1 cellular context compared by ENCODE assay signal in the genomic region with DNA sequence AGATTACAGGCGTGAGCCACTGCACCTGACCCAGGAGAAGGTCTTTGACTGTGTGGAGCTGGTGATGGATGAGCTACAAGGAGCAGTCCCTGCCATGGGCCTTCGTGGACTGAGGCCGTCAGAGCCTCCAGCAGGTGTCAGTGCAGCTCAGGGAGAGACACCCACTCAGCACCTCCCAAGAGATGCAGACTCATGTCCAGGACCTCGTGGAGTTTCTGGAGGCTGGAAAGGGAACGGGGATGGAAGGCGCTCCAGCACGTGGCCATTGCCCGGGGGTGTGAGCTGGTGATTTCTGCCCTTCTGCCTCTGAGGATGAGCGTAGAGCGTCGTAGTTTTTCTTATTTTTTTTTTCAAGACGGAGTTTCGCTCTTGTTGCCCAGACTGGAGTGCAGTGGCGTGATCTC.
TF ChIP-seq lines count a peak whose summit lies in the region.

No MANE protein-coding gene starts in this region.

TF ChIP-seq in K562, 482 proteins besides CTCF, POLR2A, EP300 and RAD21 (continued from another document and continues in another):
- TF ChIP-seq, protein P1, sequence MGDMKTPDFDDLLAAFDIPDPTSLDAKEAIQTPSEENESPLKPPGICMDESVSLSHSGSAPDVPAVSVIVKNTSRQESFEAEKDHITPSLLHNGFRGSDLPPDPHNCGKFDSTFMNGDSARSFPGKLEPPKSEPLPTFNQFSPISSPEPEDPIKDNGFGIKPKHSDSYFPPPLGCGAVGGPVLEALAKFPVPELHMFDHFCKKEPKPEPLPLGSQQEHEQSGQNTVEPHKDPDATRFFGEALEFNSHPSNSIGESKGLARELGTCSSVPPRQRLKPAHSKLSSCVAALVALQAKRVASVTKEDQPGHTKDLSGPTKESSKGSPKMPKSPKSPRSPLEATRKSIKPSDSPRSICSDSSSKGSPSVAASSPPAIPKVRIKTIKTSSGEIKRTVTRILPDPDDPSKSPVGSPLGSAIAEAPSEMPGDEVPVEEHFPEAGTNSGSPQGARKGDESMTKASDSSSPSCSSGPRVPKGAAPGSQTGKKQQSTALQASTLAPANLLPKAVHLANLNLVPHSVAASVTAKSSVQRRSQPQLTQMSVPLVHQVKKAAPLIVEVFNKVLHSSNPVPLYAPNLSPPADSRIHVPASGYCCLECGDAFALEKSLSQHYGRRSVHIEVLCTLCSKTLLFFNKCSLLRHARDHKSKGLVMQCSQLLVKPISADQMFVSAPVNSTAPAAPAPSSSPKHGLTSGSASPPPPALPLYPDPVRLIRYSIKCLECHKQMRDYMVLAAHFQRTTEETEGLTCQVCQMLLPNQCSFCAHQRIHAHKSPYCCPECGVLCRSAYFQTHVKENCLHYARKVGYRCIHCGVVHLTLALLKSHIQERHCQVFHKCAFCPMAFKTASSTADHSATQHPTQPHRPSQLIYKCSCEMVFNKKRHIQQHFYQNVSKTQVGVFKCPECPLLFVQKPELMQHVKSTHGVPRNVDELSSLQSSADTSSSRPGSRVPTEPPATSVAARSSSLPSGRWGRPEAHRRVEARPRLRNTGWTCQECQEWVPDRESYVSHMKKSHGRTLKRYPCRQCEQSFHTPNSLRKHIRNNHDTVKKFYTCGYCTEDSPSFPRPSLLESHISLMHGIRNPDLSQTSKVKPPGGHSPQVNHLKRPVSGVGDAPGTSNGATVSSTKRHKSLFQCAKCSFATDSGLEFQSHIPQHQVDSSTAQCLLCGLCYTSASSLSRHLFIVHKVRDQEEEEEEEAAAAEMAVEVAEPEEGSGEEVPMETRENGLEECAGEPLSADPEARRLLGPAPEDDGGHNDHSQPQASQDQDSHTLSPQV (IDR thresholded peaks at IDR 0.05), result peak; percentile 51; the same call in 1 of the 2 replicates
- TF ChIP-seq, protein P2, sequence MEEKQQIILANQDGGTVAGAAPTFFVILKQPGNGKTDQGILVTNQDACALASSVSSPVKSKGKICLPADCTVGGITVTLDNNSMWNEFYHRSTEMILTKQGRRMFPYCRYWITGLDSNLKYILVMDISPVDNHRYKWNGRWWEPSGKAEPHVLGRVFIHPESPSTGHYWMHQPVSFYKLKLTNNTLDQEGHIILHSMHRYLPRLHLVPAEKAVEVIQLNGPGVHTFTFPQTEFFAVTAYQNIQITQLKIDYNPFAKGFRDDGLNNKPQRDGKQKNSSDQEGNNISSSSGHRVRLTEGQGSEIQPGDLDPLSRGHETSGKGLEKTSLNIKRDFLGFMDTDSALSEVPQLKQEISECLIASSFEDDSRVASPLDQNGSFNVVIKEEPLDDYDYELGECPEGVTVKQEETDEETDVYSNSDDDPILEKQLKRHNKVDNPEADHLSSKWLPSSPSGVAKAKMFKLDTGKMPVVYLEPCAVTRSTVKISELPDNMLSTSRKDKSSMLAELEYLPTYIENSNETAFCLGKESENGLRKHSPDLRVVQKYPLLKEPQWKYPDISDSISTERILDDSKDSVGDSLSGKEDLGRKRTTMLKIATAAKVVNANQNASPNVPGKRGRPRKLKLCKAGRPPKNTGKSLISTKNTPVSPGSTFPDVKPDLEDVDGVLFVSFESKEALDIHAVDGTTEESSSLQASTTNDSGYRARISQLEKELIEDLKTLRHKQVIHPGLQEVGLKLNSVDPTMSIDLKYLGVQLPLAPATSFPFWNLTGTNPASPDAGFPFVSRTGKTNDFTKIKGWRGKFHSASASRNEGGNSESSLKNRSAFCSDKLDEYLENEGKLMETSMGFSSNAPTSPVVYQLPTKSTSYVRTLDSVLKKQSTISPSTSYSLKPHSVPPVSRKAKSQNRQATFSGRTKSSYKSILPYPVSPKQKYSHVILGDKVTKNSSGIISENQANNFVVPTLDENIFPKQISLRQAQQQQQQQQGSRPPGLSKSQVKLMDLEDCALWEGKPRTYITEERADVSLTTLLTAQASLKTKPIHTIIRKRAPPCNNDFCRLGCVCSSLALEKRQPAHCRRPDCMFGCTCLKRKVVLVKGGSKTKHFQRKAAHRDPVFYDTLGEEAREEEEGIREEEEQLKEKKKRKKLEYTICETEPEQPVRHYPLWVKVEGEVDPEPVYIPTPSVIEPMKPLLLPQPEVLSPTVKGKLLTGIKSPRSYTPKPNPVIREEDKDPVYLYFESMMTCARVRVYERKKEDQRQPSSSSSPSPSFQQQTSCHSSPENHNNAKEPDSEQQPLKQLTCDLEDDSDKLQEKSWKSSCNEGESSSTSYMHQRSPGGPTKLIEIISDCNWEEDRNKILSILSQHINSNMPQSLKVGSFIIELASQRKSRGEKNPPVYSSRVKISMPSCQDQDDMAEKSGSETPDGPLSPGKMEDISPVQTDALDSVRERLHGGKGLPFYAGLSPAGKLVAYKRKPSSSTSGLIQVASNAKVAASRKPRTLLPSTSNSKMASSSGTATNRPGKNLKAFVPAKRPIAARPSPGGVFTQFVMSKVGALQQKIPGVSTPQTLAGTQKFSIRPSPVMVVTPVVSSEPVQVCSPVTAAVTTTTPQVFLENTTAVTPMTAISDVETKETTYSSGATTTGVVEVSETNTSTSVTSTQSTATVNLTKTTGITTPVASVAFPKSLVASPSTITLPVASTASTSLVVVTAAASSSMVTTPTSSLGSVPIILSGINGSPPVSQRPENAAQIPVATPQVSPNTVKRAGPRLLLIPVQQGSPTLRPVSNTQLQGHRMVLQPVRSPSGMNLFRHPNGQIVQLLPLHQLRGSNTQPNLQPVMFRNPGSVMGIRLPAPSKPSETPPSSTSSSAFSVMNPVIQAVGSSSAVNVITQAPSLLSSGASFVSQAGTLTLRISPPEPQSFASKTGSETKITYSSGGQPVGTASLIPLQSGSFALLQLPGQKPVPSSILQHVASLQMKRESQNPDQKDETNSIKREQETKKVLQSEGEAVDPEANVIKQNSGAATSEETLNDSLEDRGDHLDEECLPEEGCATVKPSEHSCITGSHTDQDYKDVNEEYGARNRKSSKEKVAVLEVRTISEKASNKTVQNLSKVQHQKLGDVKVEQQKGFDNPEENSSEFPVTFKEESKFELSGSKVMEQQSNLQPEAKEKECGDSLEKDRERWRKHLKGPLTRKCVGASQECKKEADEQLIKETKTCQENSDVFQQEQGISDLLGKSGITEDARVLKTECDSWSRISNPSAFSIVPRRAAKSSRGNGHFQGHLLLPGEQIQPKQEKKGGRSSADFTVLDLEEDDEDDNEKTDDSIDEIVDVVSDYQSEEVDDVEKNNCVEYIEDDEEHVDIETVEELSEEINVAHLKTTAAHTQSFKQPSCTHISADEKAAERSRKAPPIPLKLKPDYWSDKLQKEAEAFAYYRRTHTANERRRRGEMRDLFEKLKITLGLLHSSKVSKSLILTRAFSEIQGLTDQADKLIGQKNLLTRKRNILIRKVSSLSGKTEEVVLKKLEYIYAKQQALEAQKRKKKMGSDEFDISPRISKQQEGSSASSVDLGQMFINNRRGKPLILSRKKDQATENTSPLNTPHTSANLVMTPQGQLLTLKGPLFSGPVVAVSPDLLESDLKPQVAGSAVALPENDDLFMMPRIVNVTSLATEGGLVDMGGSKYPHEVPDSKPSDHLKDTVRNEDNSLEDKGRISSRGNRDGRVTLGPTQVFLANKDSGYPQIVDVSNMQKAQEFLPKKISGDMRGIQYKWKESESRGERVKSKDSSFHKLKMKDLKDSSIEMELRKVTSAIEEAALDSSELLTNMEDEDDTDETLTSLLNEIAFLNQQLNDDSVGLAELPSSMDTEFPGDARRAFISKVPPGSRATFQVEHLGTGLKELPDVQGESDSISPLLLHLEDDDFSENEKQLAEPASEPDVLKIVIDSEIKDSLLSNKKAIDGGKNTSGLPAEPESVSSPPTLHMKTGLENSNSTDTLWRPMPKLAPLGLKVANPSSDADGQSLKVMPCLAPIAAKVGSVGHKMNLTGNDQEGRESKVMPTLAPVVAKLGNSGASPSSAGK (IDR thresholded peaks at IDR 0.05), result peak; percentile 95
- TF ChIP-seq RCOR1 (IDR thresholded peaks at IDR 0.05; ENCODE audit: borderline replicate concordance in 1 of 2, low read depth in 2 of 2, low read length in 2 of 2), result peak in 1 of 2 experiments; percentile 77; a peak in 1 of 4 replicates
- no peak for TF ChIP-seq ZBTB17 (CRISPR knock-in tag; IDR thresholded peaks at IDR 0.05)
- no peak for TF ChIP-seq NRF1 (conservative IDR thresholded peaks at IDR 0.05 in 1 of 2, IDR thresholded peaks at IDR 0.05 in 1 of 2)
- TF ChIP-seq FOXJ3 (CRISPR knock-in tag; IDR thresholded peaks at IDR 0.05), result no peak
- TF ChIP-seq, protein P3, sequence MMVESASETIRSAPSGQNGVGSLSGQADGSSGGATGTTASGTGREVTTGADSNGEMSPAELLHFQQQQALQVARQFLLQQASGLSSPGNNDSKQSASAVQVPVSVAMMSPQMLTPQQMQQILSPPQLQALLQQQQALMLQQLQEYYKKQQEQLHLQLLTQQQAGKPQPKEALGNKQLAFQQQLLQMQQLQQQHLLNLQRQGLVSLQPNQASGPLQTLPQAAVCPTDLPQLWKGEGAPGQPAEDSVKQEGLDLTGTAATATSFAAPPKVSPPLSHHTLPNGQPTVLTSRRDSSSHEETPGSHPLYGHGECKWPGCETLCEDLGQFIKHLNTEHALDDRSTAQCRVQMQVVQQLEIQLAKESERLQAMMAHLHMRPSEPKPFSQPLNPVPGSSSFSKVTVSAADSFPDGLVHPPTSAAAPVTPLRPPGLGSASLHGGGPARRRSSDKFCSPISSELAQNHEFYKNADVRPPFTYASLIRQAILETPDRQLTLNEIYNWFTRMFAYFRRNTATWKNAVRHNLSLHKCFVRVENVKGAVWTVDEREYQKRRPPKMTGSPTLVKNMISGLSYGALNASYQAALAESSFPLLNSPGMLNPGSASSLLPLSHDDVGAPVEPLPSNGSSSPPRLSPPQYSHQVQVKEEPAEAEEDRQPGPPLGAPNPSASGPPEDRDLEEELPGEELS (CRISPR knock-in tag; IDR thresholded peaks at IDR 0.05; ENCODE audit: borderline replicate concordance), result no peak
- peak; percentile 43; the same call in 1 of the 2 replicates for TF ChIP-seq STAG1 (CRISPR knock-in tag; IDR thresholded peaks at IDR 0.05; ENCODE audit: borderline replicate concordance)
- no peak for TF ChIP-seq ZFX (CRISPR knock-in tag; IDR thresholded peaks at IDR 0.05)
- no peak for TF ChIP-seq TEAD4 (IDR thresholded peaks at IDR 0.05; ENCODE audit: low read length)
- no peak for TF ChIP-seq TEAD4 (CRISPR knock-in tag; IDR thresholded peaks at IDR 0.05; ENCODE audit: borderline replicate concordance)
- TF ChIP-seq NFYB (IDR thresholded peaks at IDR 0.05; ENCODE audit: extremely low read depth, insufficient read length), result no peak
- no peak for TF ChIP-seq KLF13 (tag; IDR thresholded peaks at IDR 0.05; ENCODE audit: borderline replicate concordance, low read depth)
- TF ChIP-seq, protein P4, sequence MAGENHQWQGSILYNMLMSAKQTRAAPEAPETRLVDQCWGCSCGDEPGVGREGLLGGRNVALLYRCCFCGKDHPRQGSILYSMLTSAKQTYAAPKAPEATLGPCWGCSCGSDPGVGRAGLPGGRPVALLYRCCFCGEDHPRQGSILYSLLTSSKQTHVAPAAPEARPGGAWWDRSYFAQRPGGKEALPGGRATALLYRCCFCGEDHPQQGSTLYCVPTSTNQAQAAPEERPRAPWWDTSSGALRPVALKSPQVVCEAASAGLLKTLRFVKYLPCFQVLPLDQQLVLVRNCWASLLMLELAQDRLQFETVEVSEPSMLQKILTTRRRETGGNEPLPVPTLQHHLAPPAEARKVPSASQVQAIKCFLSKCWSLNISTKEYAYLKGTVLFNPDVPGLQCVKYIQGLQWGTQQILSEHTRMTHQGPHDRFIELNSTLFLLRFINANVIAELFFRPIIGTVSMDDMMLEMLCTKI (IDR thresholded peaks at IDR 0.05; ENCODE audit: partially characterized antibody), result no peak
- no peak for TF ChIP-seq TEAD2 (tag; IDR thresholded peaks at IDR 0.05)
- TF ChIP-seq ZKSCAN3 (CRISPR knock-in tag; IDR thresholded peaks at IDR 0.05), result no peak
- TF ChIP-seq RBBP5 (IDR thresholded peaks at IDR 0.05; ENCODE audit: borderline replicate concordance, insufficient read depth, low read length, poor library complexity, severe bottlenecking), result no peak
- TF ChIP-seq, protein P5, sequence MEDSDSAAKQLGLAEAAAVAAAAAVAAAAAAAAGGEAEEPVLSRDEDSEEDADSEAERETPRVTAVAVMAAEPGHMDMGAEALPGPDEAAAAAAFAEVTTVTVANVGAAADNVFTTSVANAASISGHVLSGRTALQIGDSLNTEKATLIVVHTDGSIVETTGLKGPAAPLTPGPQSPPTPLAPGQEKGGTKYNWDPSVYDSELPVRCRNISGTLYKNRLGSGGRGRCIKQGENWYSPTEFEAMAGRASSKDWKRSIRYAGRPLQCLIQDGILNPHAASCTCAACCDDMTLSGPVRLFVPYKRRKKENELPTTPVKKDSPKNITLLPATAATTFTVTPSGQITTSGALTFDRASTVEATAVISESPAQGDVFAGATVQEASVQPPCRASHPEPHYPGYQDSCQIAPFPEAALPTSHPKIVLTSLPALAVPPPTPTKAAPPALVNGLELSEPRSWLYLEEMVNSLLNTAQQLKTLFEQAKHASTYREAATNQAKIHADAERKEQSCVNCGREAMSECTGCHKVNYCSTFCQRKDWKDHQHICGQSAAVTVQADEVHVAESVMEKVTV (CRISPR knock-in tag; IDR thresholded peaks at IDR 0.05), result no peak
- TF ChIP-seq, protein P6, sequence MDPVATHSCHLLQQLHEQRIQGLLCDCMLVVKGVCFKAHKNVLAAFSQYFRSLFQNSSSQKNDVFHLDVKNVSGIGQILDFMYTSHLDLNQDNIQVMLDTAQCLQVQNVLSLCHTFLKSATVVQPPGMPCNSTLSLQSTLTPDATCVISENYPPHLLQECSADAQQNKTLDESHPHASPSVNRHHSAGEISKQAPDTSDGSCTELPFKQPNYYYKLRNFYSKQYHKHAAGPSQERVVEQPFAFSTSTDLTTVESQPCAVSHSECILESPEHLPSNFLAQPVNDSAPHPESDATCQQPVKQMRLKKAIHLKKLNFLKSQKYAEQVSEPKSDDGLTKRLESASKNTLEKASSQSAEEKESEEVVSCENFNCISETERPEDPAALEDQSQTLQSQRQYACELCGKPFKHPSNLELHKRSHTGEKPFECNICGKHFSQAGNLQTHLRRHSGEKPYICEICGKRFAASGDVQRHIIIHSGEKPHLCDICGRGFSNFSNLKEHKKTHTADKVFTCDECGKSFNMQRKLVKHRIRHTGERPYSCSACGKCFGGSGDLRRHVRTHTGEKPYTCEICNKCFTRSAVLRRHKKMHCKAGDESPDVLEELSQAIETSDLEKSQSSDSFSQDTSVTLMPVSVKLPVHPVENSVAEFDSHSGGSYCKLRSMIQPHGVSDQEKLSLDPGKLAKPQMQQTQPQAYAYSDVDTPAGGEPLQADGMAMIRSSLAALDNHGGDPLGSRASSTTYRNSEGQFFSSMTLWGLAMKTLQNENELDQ (CRISPR knock-in tag; IDR thresholded peaks at IDR 0.05; ENCODE audit: borderline replicate concordance), result no peak
- TF ChIP-seq CC2D1A (IDR thresholded peaks at IDR 0.05), result peak; percentile 43; the same call in 1 of the 2 replicates
- TF ChIP-seq ZNF436 (CRISPR knock-in tag; IDR thresholded peaks at IDR 0.05), result no peak
- TF ChIP-seq YY1 (IDR thresholded peaks at IDR 0.05; ENCODE audit: borderline replicate concordance in 1 of 3, control insufficient read depth in 1 of 3, extremely low read depth in 1 of 3, insufficient read depth in 3 of 3, insufficient read length in 1 of 3, insufficient replicate concordance in 2 of 3, low read depth in 1 of 3, low read length in 2 of 3), result peak in 1 of 3 experiments; percentile 16
- TF ChIP-seq, protein P7, sequence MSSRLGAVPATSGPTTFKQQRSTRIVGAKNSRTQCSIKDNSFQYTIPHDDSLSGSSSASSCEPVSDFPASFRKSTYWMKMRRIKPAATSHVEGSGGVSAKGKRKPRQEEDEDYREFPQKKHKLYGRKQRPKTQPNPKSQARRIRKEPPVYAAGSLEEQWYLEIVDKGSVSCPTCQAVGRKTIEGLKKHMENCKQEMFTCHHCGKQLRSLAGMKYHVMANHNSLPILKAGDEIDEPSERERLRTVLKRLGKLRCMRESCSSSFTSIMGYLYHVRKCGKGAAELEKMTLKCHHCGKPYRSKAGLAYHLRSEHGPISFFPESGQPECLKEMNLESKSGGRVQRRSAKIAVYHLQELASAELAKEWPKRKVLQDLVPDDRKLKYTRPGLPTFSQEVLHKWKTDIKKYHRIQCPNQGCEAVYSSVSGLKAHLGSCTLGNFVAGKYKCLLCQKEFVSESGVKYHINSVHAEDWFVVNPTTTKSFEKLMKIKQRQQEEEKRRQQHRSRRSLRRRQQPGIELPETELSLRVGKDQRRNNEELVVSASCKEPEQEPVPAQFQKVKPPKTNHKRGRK (tag; IDR thresholded peaks at IDR 0.05), result no peak
